8 cellular contexts compared by ENCODE assay signal in genomic region chr19:10505583-10506229, GRCh38. TPM values are rescaled to one million over a fixed set of nuclear protein-coding genes. Genes with fewer than 3 reads are reported as not detected.
DNase-seq lines count a peak whose midpoint lies in the region; ATAC-seq and TF ChIP-seq lines count a peak whose summit lies in the region.

No MANE protein-coding gene starts in this region.

- DNase-seq in COLO668 (lab: John Stamatoyannopoulos, UW; ENCODE audit: unreplicated experiment) (peak; percentile 74), T-helper 22 cell (ENCODE audit: low read depth) (peak; percentile 51), astrocyte of the cerebellum (ENCODE audit: low read depth) (peak; percentile 8), inferior parietal cortex (ENCODE audit: extremely low spot score) (peak; percentile 58)
- peak; percentile 79 for DNase-seq in Jurkat, Clone E6-1 (ENCODE audit: low read depth, low spot score)
- peak; percentile 56 to 77 for DNase-seq in stimulated activated CD4-positive, alpha-beta T cell treated with anti-CD3 and anti-CD28 coated beads, Interleukin-1b, Interleukin-23, amount 100 ng/mL, for 1 hour (ENCODE audit: low read depth in 2 of 2)

- H3K4me3 ChIP-seq in Jurkat, Clone E6-1 (ENCODE audit: low read length) = no peak overlapping the region
- no peak overlapping the region for H3K4me3 ChIP-seq in astrocyte of the cerebellum (ENCODE audit: low read depth, low read length)

- in situ Hi-C loops in astrocyte of the cerebellum (cut with HindIII; ENCODE audit: low sequenced_read_pairs) = no loop called here

- TF ChIP-seq CTCF in astrocyte of the cerebellum (IDR thresholded peaks at IDR 0.05; ENCODE audit: low read depth, low read length, missing control alignments) = peak; percentile 75

- no peak for ATAC-seq in GM21717 (IDR thresholded peaks at IDR 0.05; ENCODE audit: unreplicated experiment)
- no peak for ATAC-seq in HG02588 (IDR thresholded peaks at IDR 0.05; ENCODE audit: unreplicated experiment)

RNA-seq across cellular contexts. Expression of gene KEAP1, which starts 2.5 kb away (rescaled TPM):
- 116 TPM for polyA plus RNA-seq in Jurkat, Clone E6-1 (2012; ENCODE audit: insufficient read depth, insufficient read length)

RNA-seq across cellular contexts. Expression of gene S1PR5, which starts 11.5 kb away (rescaled TPM):
- not detected for polyA plus RNA-seq in Jurkat, Clone E6-1 (2012; ENCODE audit: insufficient read depth, insufficient read length)

RNA-seq across cellular contexts. Expression of gene ATG4D, which starts 38.0 kb away (rescaled TPM):
- polyA plus RNA-seq in Jurkat, Clone E6-1 (2012; ENCODE audit: insufficient read depth, insufficient read length) = 45.7 TPM

Comparison
In these comparisons a context has a peak if more than half of its experiments do, and no peak if none do; other contexts are left out.
1. DNase-seq: peak in every context shown above with its lines; median percentile 79 in Jurkat, Clone E6-1; 74 in COLO668; 66 in stimulated activated CD4-positive, alpha-beta T cell treated with anti-CD3 and anti-CD28 coated beads, Interleukin-1b, Interleukin-23, amount 100 ng/mL, for 1 hour; 58 in inferior parietal cortex; 51 in T-helper 22 cell; 8 in astrocyte of the cerebellum.